In genomic region chr2:172664766-172665165, GRCh38 we compare ENCODE assay signal across 25 cellular contexts.
"Had no signal": no experiment of that assay in that cellular context is flagged by ENCODE, and none has a peak within 500 bp of the region (broad histone marks: within the 10 kb centered on the region; RNA-seq: fewer than 3 reads in every experiment).

No MANE protein-coding gene starts in this region.

- H3K9me3 ChIP-seq: SK-N-SH had no signal

- FAIRE-seq: HepG2 had no signal

- H3K36me3 ChIP-seq: MG63 had no signal

- H3K4me2 ChIP-seq: SK-N-SH had no signal

- H3K9ac ChIP-seq: SK-N-SH had no signal

- DNase-seq: IMR-90, Karpas-422, KG1, MG63, NCI-H1092, NCI-H1105 treated with DMSO at 0.1 percent for 48 hours, NCI-H1417 treated with DMSO at 0.1 percent for 48 hours, NCI-H146, NCI-H1694 treated with DMSO at 0.1 percent for 48 hours, NCI-H1930, NCI-H2081, NCI-H2107, NCI-H226, NCI-H446, NCI-H510A, NCI-H524 treated with DMSO at 0.1 percent for 48 hours, NCI-H69, NCI-H774, PC-3, SHP77, SK-N-SH, SW 1271 had no signal

- ATAC-seq: HepG2, Panc1, PC-3 had no signal

- H3K9me2 ChIP-seq: SK-N-SH had no signal

- H3K27me3 ChIP-seq: MG63 had no signal

- H3K4me3 ChIP-seq: MG63 had no signal

- H3K27ac ChIP-seq: RWPE1 had no signal
